In genomic region chr2:157471078-157471477, GRCh38 we compare ENCODE assay signal across 13 cellular contexts. TPM values are rescaled to one million over a fixed set of nuclear protein-coding genes. Genes with fewer than 3 reads are reported as not detected.
A peak's percentile ranks its signal among the peaks of the same experiment; 100 is the strongest.
DNase-seq lines count a peak whose midpoint lies in the region; ATAC-seq and TF ChIP-seq lines count a peak whose summit lies in the region.
"Had no signal": no experiment of that assay in that cellular context is flagged by ENCODE, and none has a peak within 500 bp of the region (broad histone marks: within the 10 kb centered on the region; RNA-seq: fewer than 3 reads in every experiment).

No MANE protein-coding gene starts in this region.

- H2BK15ac ChIP-seq in mesendoderm (replicated peaks; ENCODE audit: low read depth): no peak overlapping the region

- H3K36me3 ChIP-seq in KMS-11 (ENCODE audit: insufficient read depth) (no peaks in the 10 kb centered on the region), mucosa of descending colon (ENCODE audit: low read depth) (no peaks in the 10 kb centered on the region), mesendoderm (ENCODE audit: control insufficient read depth, insufficient read depth, low read length) (no peaks in the 10 kb centered on the region)

- no peak overlapping the region for H4K5ac ChIP-seq in mesendoderm (ENCODE audit: low read length)

- TF ChIP-seq CTCF in KMS-11 (conservative IDR thresholded peaks at IDR 0.05; ENCODE audit: low read depth, low read length) (no peak), mucosa of descending colon (IDR thresholded peaks at IDR 0.05) (no peak)

- no CpG with 5 or more reads among the region's 3 CpGs for whole genome bisulfite sequencing in mesendoderm (ENCODE audit: extremely low coverage, insufficient coverage, low lambda C conversion rate)

- H2BK5ac ChIP-seq in mesendoderm (ENCODE audit: low read length): no peak overlapping the region

- H3K9ac ChIP-seq in KMS-11 (peak overlapping the region; percentile 67), mesendoderm (ENCODE audit: low read length) (no peak overlapping the region)

- ATAC-seq in GM18498 (IDR thresholded peaks at IDR 0.05; ENCODE audit: unreplicated experiment) (peak; percentile 32), GM21423 (IDR thresholded peaks at IDR 0.05; ENCODE audit: unreplicated experiment) (peak; percentile 17), mucosa of descending colon (peak; percentile 19)
- ATAC-seq: HCT116 had no signal

- intact Hi-C loops in mucosa of descending colon (cut with DNase I, micrococcal nuclease): no loop called here

- H3K18ac ChIP-seq in mesendoderm (ENCODE audit: low read length): no peak overlapping the region

- no peaks in the 10 kb centered on the region for H4K20me1 ChIP-seq in KMS-11 (ENCODE audit: insufficient read depth)

- H3K79me1 ChIP-seq in mesendoderm (ENCODE audit: low read length): no peaks in the 10 kb centered on the region

- H3K4me3 ChIP-seq in KMS-11 (IDR thresholded peaks at IDR 0.05; ENCODE audit: insufficient read depth, low read depth, low read length) (peak overlapping the region; percentile 84), mucosa of descending colon (no peak overlapping the region), mesendoderm (ENCODE audit: low read length) (no peak overlapping the region)

- peak in 1 of 3 donors; percentile 18 for DNase-seq in mucosa of descending colon
- no peak for DNase-seq in anterior cingulate cortex (lab: John Stamatoyannopoulos, UW)
- no peak for DNase-seq in RKO (ENCODE audit: low spot score)
- no peak for DNase-seq in mesendoderm
- DNase-seq: caudate nucleus, COR-L47, NCI-H187, substantia nigra had no signal

- no peak overlapping the region for H4K8ac ChIP-seq in mesendoderm (ENCODE audit: low read depth, low read length)

- no peak overlapping the region for H2AK5ac ChIP-seq in mesendoderm (ENCODE audit: low read length)

- H3K27ac ChIP-seq in KMS-11: peak overlapping the region; percentile 96
- H3K27ac ChIP-seq in mesendoderm (ENCODE audit: low read depth, low read length): no peak overlapping the region

- H3K56ac ChIP-seq in mesendoderm (ENCODE audit: low read length): no peak overlapping the region

- H3K9me3 ChIP-seq in mucosa of descending colon: no peaks in the 10 kb centered on the region

- H3K4me1 ChIP-seq in KMS-11 (ENCODE audit: low read depth, poor library complexity, severe bottlenecking): peaks cover 77% of the 10 kb centered on the region
- no peaks in the 10 kb centered on the region for H3K4me1 ChIP-seq in mucosa of descending colon (ENCODE audit: low read depth)
- peaks cover 3% of the 10 kb centered on the region for H3K4me1 ChIP-seq in mesendoderm (ENCODE audit: control insufficient read depth, low read depth, low read length)

- peak overlapping the region; percentile 47 for H2AFZ ChIP-seq in KMS-11 (ENCODE audit: low read depth)

- H3K4me2 ChIP-seq in KMS-11 (peak overlapping the region; percentile 90), mesendoderm (ENCODE audit: low read length) (no peak overlapping the region)

- no peak overlapping the region for H3K23ac ChIP-seq in mesendoderm (ENCODE audit: low read length)

- no peak overlapping the region for H3K4ac ChIP-seq in mesendoderm (ENCODE audit: low read depth, low read length)

- H2BK120ac ChIP-seq in mesendoderm (ENCODE audit: low read depth, low read length): no peak overlapping the region

- no peaks in the 10 kb centered on the region for H3K79me2 ChIP-seq in KMS-11 (ENCODE audit: insufficient read depth, low read depth)
- no peaks in the 10 kb centered on the region for H3K79me2 ChIP-seq in mesendoderm (ENCODE audit: control insufficient read depth, insufficient read depth, low read length)

- H3K27me3 ChIP-seq in KMS-11 (ENCODE audit: insufficient read depth, low read depth): no peaks in the 10 kb centered on the region
- H3K27me3 ChIP-seq in mesendoderm (ENCODE audit: insufficient read depth, low read length, poor library complexity): no peaks in the 10 kb centered on the region

RNA-seq across cellular contexts. Expression of gene CYTIP, which starts 27.2 kb away (rescaled TPM):
- 10 to 100 TPM in 1 of 3 donors, 1 to 10 TPM in 2; 4.7 to 11.5 (median 5.8) TPM for total RNA-seq in mucosa of descending colon
- 0.20 TPM for polyA plus RNA-seq in mesendoderm (2013, experiment 1 of 2)
- 0.10 TPM for polyA plus RNA-seq in mesendoderm (2013, experiment 2 of 2)
- total RNA-seq: HT1080 had no signal
